ENCODE assay signal across 17 cellular contexts in the genomic region with DNA sequence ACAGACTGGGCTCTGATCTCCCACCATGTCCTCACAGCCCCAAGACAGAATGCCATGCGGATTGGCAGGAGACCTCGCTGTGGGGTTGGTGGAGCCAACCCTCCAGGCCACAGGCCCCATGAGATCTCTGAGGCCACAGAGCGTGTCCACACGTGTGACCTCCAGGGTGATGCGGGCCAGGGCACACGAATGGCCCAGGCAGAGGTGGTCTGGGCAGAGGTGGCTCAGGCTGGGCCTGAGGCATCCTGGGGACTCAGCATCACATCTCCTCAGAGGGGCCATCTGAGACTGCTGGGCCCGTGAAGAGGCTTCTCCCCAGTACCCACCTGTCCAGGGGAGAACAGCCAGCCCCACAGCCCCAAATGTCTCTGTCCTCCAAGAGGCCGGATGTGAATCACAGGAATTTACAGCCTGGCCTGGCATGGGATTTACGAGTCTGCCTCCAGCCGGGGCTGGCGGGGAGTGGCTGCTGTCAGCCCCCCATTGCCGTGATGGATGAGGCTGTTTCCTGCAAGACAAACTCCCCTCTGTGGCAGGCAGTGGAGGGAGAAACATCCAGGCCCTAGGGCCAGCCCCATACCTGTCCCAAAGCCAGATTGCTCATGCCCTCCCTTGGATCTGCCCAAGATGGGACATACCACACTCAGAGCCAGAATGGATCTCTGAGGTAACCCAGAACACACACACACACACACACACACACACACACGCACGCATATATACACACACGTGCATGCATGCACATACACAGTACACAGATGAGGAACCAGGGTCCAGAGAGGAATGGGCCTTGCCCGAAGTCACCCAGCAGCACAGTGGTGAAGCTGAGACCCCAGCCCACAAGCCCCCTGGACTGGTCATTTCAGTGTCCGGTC.
DNase-seq lines count a peak whose midpoint lies in the region; ATAC-seq and TF ChIP-seq lines count a peak whose summit lies in the region.
"Had no signal": no experiment of that assay in that cellular context is flagged by ENCODE, and none has a peak within 500 bp of the region (broad histone marks: within the 10 kb centered on the region; RNA-seq: fewer than 3 reads in every experiment).

No MANE protein-coding gene starts in this region.

- TF ChIP-seq EP300 in sigmoid colon (IDR thresholded peaks at IDR 0.05), result no peak

- no peak overlapping the region for H3K27ac Mint-ChIP-seq in activated T-helper 17 cell treated with anti-CD3 and anti-CD28 coated beads, Interleukin-2, amount 50 U/mL, for 72 hours
- H3K27ac Mint-ChIP-seq: activated naive CD4-positive, alpha-beta T cell treated with anti-CD3 and anti-CD28 coated beads for 36 hours; type B pancreatic cell had no signal

- no peaks in the 10 kb centered on the region for H3K27me3 Mint-ChIP-seq in activated T-helper 17 cell treated with anti-CD3 and anti-CD28 coated beads, Interleukin-2, amount 50 U/mL, for 72 hours
- H3K27me3 Mint-ChIP-seq: type B pancreatic cell had no signal

- H3K9me3 Mint-ChIP-seq in activated T-helper 17 cell treated with anti-CD3 and anti-CD28 coated beads, Interleukin-2, amount 50 U/mL, for 72 hours, result no peaks in the 10 kb centered on the region
- H3K9me3 Mint-ChIP-seq: activated naive CD4-positive, alpha-beta T cell treated with anti-CD3 and anti-CD28 coated beads for 36 hours; type B pancreatic cell had no signal

- no peaks in the 10 kb centered on the region for H3K4me1 ChIP-seq in right cardiac atrium (ENCODE audit: control insufficient read depth, insufficient read depth, low read length)
- H3K4me1 ChIP-seq in sigmoid colon, result no peaks in the 10 kb centered on the region
- H3K4me1 ChIP-seq: psoas muscle had no signal

- CTCF ChIA-PET in RWPE1 (lab: Yijun Ruan, JAX), result interaction anchor here (1.3 kb wide), 1 partner anchor 247 kb away, joined by 6 read pairs; no protein-coding TSS in a partner anchor

- WGBS in right cardiac atrium, result 80% methylated on average over 17 of the region's 17 CpGs
- WGBS in sigmoid colon, 2 donors, result 70 to 75% methylated on average over 17 of the region's 17 CpGs

- TF ChIP-seq CTCF in RWPE1 (conservative IDR thresholded peaks at IDR 0.05; ENCODE audit: low read depth) (no peak), sigmoid colon (IDR thresholded peaks at IDR 0.05) (no peak)

- no peaks in the 10 kb centered on the region for H3K27me3 ChIP-seq in right cardiac atrium (ENCODE audit: control insufficient read depth, insufficient read depth)
- H3K27me3 ChIP-seq in sigmoid colon, result no peaks in the 10 kb centered on the region

- no peak for ATAC-seq in right cardiac atrium
- no peak for ATAC-seq in activated T-helper 17 cell treated with anti-CD3 and anti-CD28 coated beads, Interleukin-2, amount 50 U/mL, for 72 hours (replicated peaks)

- H3K4me1 Mint-ChIP-seq in activated T-helper 17 cell treated with anti-CD3 and anti-CD28 coated beads, Interleukin-2, amount 50 U/mL, for 72 hours, result no peaks in the 10 kb centered on the region

- POLR2A ChIA-PET in RWPE1 (lab: Yijun Ruan, JAX; ENCODE audit: low non-redundant PET), result no interaction called here

- no peaks in the 10 kb centered on the region for H3K36me3 Mint-ChIP-seq in activated T-helper 17 cell treated with anti-CD3 and anti-CD28 coated beads, Interleukin-2, amount 50 U/mL, for 72 hours (ENCODE audit: low read depth)
- H3K36me3 Mint-ChIP-seq: type B pancreatic cell had no signal

- no peak overlapping the region for H3K4me3 ChIP-seq in right cardiac atrium (ENCODE audit: low read length)
- no peak overlapping the region for H3K4me3 ChIP-seq in sigmoid colon
- H3K4me3 ChIP-seq: cardiac muscle cell, K562, psoas muscle had no signal

- intact Hi-C loops in right cardiac atrium (cut with DNase I), result no loop called here
- intact Hi-C loops in sigmoid colon (cut with DNase I), result no loop called here

- no peaks in the 10 kb centered on the region for H3K36me3 ChIP-seq in sigmoid colon
- H3K36me3 ChIP-seq: cardiac muscle cell, WERI-Rb-1 had no signal

- TF ChIP-seq POLR2A in sigmoid colon (IDR thresholded peaks at IDR 0.05), result no peak

- DNase-seq in NCI-H2227 (lab: John Stamatoyannopoulos, UW; ENCODE audit: unreplicated experiment) (peak; percentile 12), NCI-H2227 treated with DMSO at 0.1 percent for 48 hours (lab: John Stamatoyannopoulos, UW) (no peak), RWPE1 (ENCODE audit: low spot score) (peak; percentile 38), right cardiac atrium (peak; percentile 6 to 26 (median 19)), sigmoid colon (peak; percentile 50), caudate nucleus (lab: John Stamatoyannopoulos, UW) (no peak)
- DNase-seq in stimulated activated CD4-positive, alpha-beta T cell treated with anti-CD3 and anti-CD28 coated beads, Interleukin-1b, Interleukin-23, amount 100 ng/mL, for 48 hours, result no peak
- DNase-seq: activated naive CD4-positive, alpha-beta T cell treated with anti-CD3 and anti-CD28 coated beads for 36 hours; NCI-H1417; NCI-H446 treated with DMSO at 0.1 percent for 48 hours; WERI-Rb-1 had no signal

- H3K9me3 ChIP-seq in right cardiac atrium (ENCODE audit: control insufficient read depth, low read length) (no peaks in the 10 kb centered on the region), sigmoid colon (no peaks in the 10 kb centered on the region)
- H3K9me3 ChIP-seq: psoas muscle had no signal

- no peak overlapping the region for H3K4me3 Mint-ChIP-seq in activated T-helper 17 cell treated with anti-CD3 and anti-CD28 coated beads, Interleukin-2, amount 50 U/mL, for 72 hours
- H3K4me3 Mint-ChIP-seq: activated naive CD4-positive, alpha-beta T cell treated with anti-CD3 and anti-CD28 coated beads for 36 hours; type B pancreatic cell had no signal

- H3K27ac ChIP-seq in RWPE1 (peak overlapping the region; percentile 77), right cardiac atrium (ENCODE audit: low read length) (no peak overlapping the region), sigmoid colon (no peak overlapping the region), caudate nucleus (ENCODE audit: low read depth, low read length) (no peak overlapping the region)
- H3K27ac ChIP-seq: 22Rv1, cardiac muscle cell, psoas muscle, WERI-Rb-1 had no signal

Comparison
In these comparisons a context has a peak if more than half of its experiments do, and no peak if none do; other contexts are left out.
1. DNase-seq: peak in NCI-H2227 (single experiment), RWPE1 (single experiment), right cardiac atrium (3 of 3) and sigmoid colon (single experiment); none in NCI-H2227 treated with DMSO at 0.1 percent for 48 hours (single experiment), caudate nucleus (0 of 61) and stimulated activated CD4-positive, alpha-beta T cell treated with anti-CD3 and anti-CD28 coated beads, Interleukin-1b, Interleukin-23, amount 100 ng/mL, for 48 hours (single experiment).